Comparison of ENCODE assay signal across 15 cellular contexts in the genomic region with DNA sequence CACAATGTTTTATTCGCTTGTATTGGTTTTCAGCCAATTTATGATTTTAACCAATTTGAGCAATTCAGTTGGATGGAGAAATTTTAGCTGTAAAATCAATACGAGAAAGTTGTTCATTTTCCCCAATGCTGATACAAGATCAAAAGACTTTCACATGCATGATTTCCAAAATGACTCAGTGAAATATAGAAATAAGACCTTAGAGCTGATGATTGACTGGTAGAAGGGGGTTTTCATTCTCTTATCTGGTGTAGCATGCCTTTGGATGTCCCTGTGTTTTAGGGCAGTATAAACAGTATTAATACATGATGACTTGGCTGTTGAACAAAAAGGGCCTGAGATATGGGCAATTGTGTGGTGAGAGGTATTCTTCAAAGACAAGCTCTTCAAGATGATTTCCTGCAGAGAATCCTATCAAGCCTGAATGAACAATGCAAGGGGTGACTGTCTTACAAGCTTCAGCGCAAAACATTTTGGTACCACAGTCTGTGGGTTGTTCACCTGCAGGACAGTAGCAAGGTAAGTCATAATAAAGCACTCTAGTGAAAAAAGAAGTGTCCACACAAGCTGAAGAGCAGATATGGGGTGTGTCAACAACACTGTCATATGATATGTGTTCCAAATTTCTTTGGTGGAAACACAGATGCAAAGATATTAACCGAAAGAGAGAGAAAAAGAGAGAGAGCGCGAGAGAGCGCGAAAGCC.
DNase-seq lines count a peak whose midpoint lies in the region; ATAC-seq and TF ChIP-seq lines count a peak whose summit lies in the region.
"Had no signal": no experiment of that assay in that cellular context is flagged by ENCODE, and none has a peak within 500 bp of the region (broad histone marks: within the 10 kb centered on the region; RNA-seq: fewer than 3 reads in every experiment).

No MANE protein-coding gene starts in this region.

- peak overlapping the region; percentile 12 to 52 for H3K4me3 ChIP-seq in CD4-positive, alpha-beta memory T cell (ENCODE audit: low read length in 2 of 2)
- H3K4me3 ChIP-seq in OCI-LY3 (ENCODE audit: low read length) (peak overlapping the region; percentile 73), esophagus squamous epithelium (peak overlapping the region in 1 of 4 donors; percentile 44)
- H3K4me3 ChIP-seq: tibial nerve had no signal

- H3K4me2 ChIP-seq in OCI-LY3 (ENCODE audit: low read length), result peak overlapping the region; percentile 96

- no peak for TF ChIP-seq POLR2A in esophagus squamous epithelium (IDR thresholded peaks at IDR 0.05)
- TF ChIP-seq POLR2A in GM18505 (IDR thresholded peaks at IDR 0.05; ENCODE audit: borderline replicate concordance, extremely low read depth, insufficient read depth, insufficient read length), result no peak

- H3K27ac ChIP-seq in CD4-positive, alpha-beta memory T cell (ENCODE audit: low read depth, low read length), result peak overlapping the region; percentile 19
- H3K27ac ChIP-seq in OCI-LY3 (ENCODE audit: low read length) (peak overlapping the region; percentile 68), esophagus squamous epithelium (peak overlapping the region; percentile 10 to 61 (median 32))

- no peaks in the 10 kb centered on the region for H3K27me3 Mint-ChIP-seq in CD4-positive, alpha-beta memory T cell

- no peaks in the 10 kb centered on the region for H3K36me3 ChIP-seq in CD4-positive, alpha-beta memory T cell (ENCODE audit: insufficient read depth, low read length)
- no peaks in the 10 kb centered on the region for H3K36me3 ChIP-seq in OCI-LY3 (replicated peaks; ENCODE audit: low read depth, low read length)
- no peaks in the 10 kb centered on the region for H3K36me3 ChIP-seq in esophagus squamous epithelium
- H3K36me3 ChIP-seq: tibial nerve had no signal

- no peaks in the 10 kb centered on the region for H4K20me1 ChIP-seq in OCI-LY3 (ENCODE audit: insufficient read depth, low read length)

- H3K27ac Mint-ChIP-seq in CD4-positive, alpha-beta memory T cell, result peak overlapping the region; percentile 70 to 96 (median 84)

- peaks cover 26 to 31% (median 28%) of the 10 kb centered on the region in 4 donors for H3K4me1 Mint-ChIP-seq in CD4-positive, alpha-beta memory T cell

- H3K36me3 Mint-ChIP-seq in CD4-positive, alpha-beta memory T cell, result no peaks in the 10 kb centered on the region

- no peaks in the 10 kb centered on the region for H3K27me3 ChIP-seq in CD4-positive, alpha-beta memory T cell (ENCODE audit: insufficient read depth, low read length)
- peaks cover 5% of the 10 kb centered on the region; the same call in 1 of the 2 replicates for H3K27me3 ChIP-seq in OCI-LY3 (ENCODE audit: low read depth, low read length)
- H3K27me3 ChIP-seq in esophagus squamous epithelium, result no peaks in the 10 kb centered on the region
- H3K27me3 ChIP-seq: tibial nerve had no signal

- peak overlapping the region; percentile 34 for H2AFZ ChIP-seq in OCI-LY3 (ENCODE audit: low read depth, low read length)

- peaks cover 29% of the 10 kb centered on the region for H3K4me1 ChIP-seq in CD4-positive, alpha-beta memory T cell (ENCODE audit: insufficient read depth, low read length)
- H3K4me1 ChIP-seq in OCI-LY3 (ENCODE audit: low read length) (peaks cover 32% of the 10 kb centered on the region), esophagus squamous epithelium (peaks cover 0 to 33% (median 14%) of the 10 kb centered on the region in 3 donors)

- CTCF ChIA-PET in CD4-positive, alpha-beta memory T cell (lab: Charles Lee; ENCODE audit: partially characterized antibody), result interaction anchor here (0.9 to 2.3 kb wide), 8 partner anchors 11 to 311 kb away, joined by 3 to 18 read pairs (median 3); no protein-coding TSS in a partner anchor

- intact Hi-C loops in CD4-positive, alpha-beta memory T cell (cut with micrococcal nuclease), result loop anchor here (1.0 to 5.0 kb wide), 2 partner anchors 10 to 57 kb away; no protein-coding TSS in a partner anchor
- intact Hi-C loops in esophagus squamous epithelium (cut with DNase I), result no loop called here

- peak overlapping the region; percentile 64 to 88 (median 79) for H3K4me3 Mint-ChIP-seq in CD4-positive, alpha-beta memory T cell

- ATAC-seq in GM19468 (IDR thresholded peaks at IDR 0.05; ENCODE audit: extremely low read depth, unreplicated experiment) (peak; percentile 19), HG03469 (IDR thresholded peaks at IDR 0.05; ENCODE audit: unreplicated experiment) (no peak), GM18505 (IDR thresholded peaks at IDR 0.05; ENCODE audit: unreplicated experiment) (no peak), GM18511 (IDR thresholded peaks at IDR 0.05; ENCODE audit: unreplicated experiment) (no peak)

- POLR2A ChIA-PET in CD4-positive, alpha-beta memory T cell (lab: Charles Lee; ENCODE audit: partially characterized antibody), result interaction anchor here (0.8 to 4.2 kb wide), 17 partner anchors 10 to 930 kb away, joined by 3 to 43 read pairs (median 4); a partner anchor contains a TSS

- no peaks in the 10 kb centered on the region for H3K9me3 ChIP-seq in CD4-positive, alpha-beta memory T cell (ENCODE audit: control insufficient read depth in 1 of 2, low read length in 2 of 2)
- H3K9me3 ChIP-seq in OCI-LY3 (ENCODE audit: insufficient read depth, low read length), result no peaks in the 10 kb centered on the region
- H3K9me3 ChIP-seq in esophagus squamous epithelium, result no peaks in the 10 kb centered on the region
- H3K9me3 ChIP-seq: tibial nerve had no signal

- no peaks in the 10 kb centered on the region for H3K79me2 ChIP-seq in OCI-LY3 (ENCODE audit: low read length)

- TF ChIP-seq CTCF in OCI-LY3 (IDR thresholded peaks at IDR 0.05; ENCODE audit: low read depth, low read length) (no peak), esophagus squamous epithelium (IDR thresholded peaks at IDR 0.05) (no peak)

- peak overlapping the region; percentile 50 for H3K9ac ChIP-seq in OCI-LY3 (ENCODE audit: low read length)

- 59 to 65% methylated on average over 8 of the region's 8 CpGs for WGBS in esophagus squamous epithelium, 2 donors

- DNase-seq in CD4-positive, alpha-beta memory T cell, result peak in 3 of 5 donors; percentile 4 to 22 (median 10)
- no peak for DNase-seq in esophagus squamous epithelium (lab: John Stamatoyannopoulos, UW)
- DNase-seq in NCI-H2171 (lab: John Stamatoyannopoulos, UW), result no peak
- DNase-seq: activated CD8-positive, alpha-beta memory T cell treated with anti-CD3 and anti-CD28 coated beads, Interleukin-2, amount 50 U/mL, for 48 hours; cortex of kidney; hippocampal formation; NCI-H1436; SHP77; stimulated activated CD4-positive, alpha-beta T cell treated with anti-CD3 and anti-CD28 coated beads, Interleukin-2, amount 100 ng/mL, for 24 hours had no signal

- peaks cover 0 to under 1% (median 0%) of the 10 kb centered on the region in 8 donors for H3K9me3 Mint-ChIP-seq in CD4-positive, alpha-beta memory T cell

Comparison
In these comparisons a context has a peak if more than half of its experiments do, and no peak if none do; other contexts are left out.
1. DNase-seq: peak in CD4-positive, alpha-beta memory T cell (3 of 5); none in esophagus squamous epithelium (single experiment) and NCI-H2171 (single experiment).
2. Peak in every context shown above with its lines, with median percentiles within 50 percentile points of each other: H3K27ac ChIP-seq.